9 cellular contexts compared by ENCODE assay signal in the genomic region with DNA sequence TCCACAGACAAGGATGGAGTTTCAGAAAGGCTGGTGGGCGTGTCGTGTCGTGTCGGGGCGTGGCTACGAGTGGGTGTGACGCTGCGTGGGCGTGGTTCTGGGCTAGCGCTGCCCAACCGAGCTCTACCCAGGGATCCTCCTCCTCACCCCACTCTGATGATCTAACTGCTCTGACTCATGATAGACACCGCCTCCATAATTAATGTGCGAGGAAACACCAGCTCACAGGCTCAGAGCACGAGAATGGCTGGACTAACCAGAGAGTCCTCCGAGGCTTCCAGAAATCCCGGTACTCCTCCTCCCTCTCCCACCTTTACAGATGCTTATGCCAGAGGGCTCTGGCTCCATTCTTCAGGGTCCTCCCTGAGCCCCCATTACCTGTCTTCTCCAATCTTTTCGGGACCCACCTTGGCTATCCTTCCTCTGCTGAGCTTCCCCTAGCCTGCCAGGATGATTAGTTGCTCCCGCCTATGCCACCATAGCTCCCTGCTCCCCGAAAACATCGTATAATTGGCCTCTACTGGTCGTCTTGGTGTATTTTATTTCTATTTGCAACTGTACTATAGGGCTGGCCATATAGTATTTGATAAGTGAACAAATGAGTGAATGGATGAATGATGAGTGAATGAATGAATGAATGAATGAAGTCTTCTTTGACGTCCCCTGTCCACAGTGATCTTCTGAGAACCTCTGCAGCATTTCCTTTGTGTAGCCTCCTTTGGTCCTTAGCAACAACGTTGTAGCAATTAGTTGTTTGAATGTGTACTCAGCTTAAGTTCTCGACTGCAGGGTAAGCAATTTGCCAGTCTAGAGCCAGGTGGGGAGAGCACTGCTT. TPM values are rescaled to one million over a fixed set of nuclear protein-coding genes. Genes with fewer than 3 reads are reported as not detected.
DNase-seq lines count a peak whose midpoint lies in the region; ATAC-seq lines count a peak whose summit lies in the region.
"Had no signal": no experiment of that assay in that cellular context is flagged by ENCODE, and none has a peak within 500 bp of the region (broad histone marks: within the 10 kb centered on the region; RNA-seq: fewer than 3 reads in every experiment).

No MANE protein-coding gene starts in this region.

- peak; percentile 76 for ATAC-seq in GM18861 (IDR thresholded peaks at IDR 0.05; ENCODE audit: unreplicated experiment)
- peak; percentile 97 for ATAC-seq in sciatic nerve
- no peak for ATAC-seq in GM21367 (IDR thresholded peaks at IDR 0.05; ENCODE audit: unreplicated experiment)
- ATAC-seq in HG03457 (IDR thresholded peaks at IDR 0.05; ENCODE audit: unreplicated experiment), result no peak

- DNase-seq in NCI-H1417 treated with DMSO at 0.1 percent for 48 hours (lab: John Stamatoyannopoulos, UW) (peak; percentile 99), T-helper 2 cell (peak in 4 of 5 experiments; percentile 11 to 82 (median 31)), astrocyte of the hippocampus (ENCODE audit: low read depth, low spot score) (peak; percentile 96), hippocampal formation (lab: John Stamatoyannopoulos, UW) (peak; percentile 22 to 41), sciatic nerve (ENCODE audit: low spot score) (peak; percentile 89)

- intact Hi-C loops in sciatic nerve (cut with DNase I), result loop anchor here (10.0 kb wide), 1 partner anchor 63 kb away; no protein-coding TSS in a partner anchor

RNA-seq across cellular contexts. Expression of a gene that starts 21.7 kb away (rescaled TPM):
- 0.58 TPM for total RNA-seq in sciatic nerve
- total RNA-seq: skeletal muscle tissue had no signal

RNA-seq across cellular contexts. Expression of a gene that starts 31.0 kb away (rescaled TPM):
- 141 TPM for total RNA-seq in sciatic nerve

Comparison
In these comparisons a context has a peak if more than half of its experiments do, and no peak if none do; other contexts are left out.
1. ATAC-seq: peak in GM18861 (single experiment) and sciatic nerve (single experiment); none in GM21367 (single experiment) and HG03457 (single experiment).
2. DNase-seq: peak in every context shown above with its lines; median percentile 99 in NCI-H1417 treated with DMSO at 0.1 percent for 48 hours; 96 in astrocyte of the hippocampus; 89 in sciatic nerve; 32 in hippocampal formation; 31 in T-helper 2 cell.